Comparison of ENCODE assay signal across 1 cellular context in genomic region chr2:239145106-239145505, GRCh38.
TF ChIP-seq lines count a peak whose summit lies in the region.

No MANE protein-coding gene starts in this region.

TF ChIP-seq in GM23338, 12 proteins besides CTCF, POLR2A, EP300 and RAD21 (continued from another document):
- TF ChIP-seq ZNF462 (CRISPR knock-in tag; IDR thresholded peaks at IDR 0.05), result no peak
- no peak for TF ChIP-seq STAT1 (IDR thresholded peaks at IDR 0.05; ENCODE audit: unreplicated experiment)
TF ChIP-seq in GM23338: peak in this region for 0.
